In genomic region chr10:128373831-128374230, GRCh38 we compare ENCODE assay signal across 20 cellular contexts.
DNase-seq lines count a peak whose midpoint lies in the region; ATAC-seq and TF ChIP-seq lines count a peak whose summit lies in the region.
"Had no signal": no experiment of that assay in that cellular context is flagged by ENCODE, and none has a peak within 500 bp of the region (broad histone marks: within the 10 kb centered on the region; RNA-seq: fewer than 3 reads in every experiment).

No MANE protein-coding gene starts in this region.

- TF ChIP-seq CTCF in esophagus muscularis mucosa (IDR thresholded peaks at IDR 0.05) (no peak), hepatocyte (IDR thresholded peaks at IDR 0.05; ENCODE audit: poor library complexity) (no peak)

- no peak for TF ChIP-seq POLR2A in esophagus muscularis mucosa (IDR thresholded peaks at IDR 0.05; ENCODE audit: low read depth)

- H3K4me1 ChIP-seq in BLaER1 (peaks cover 11% of the 10 kb centered on the region; the same call in 1 of the 2 replicates), Karpas-422 (ENCODE audit: low read length) (no peaks in the 10 kb centered on the region), esophagus muscularis mucosa (no peaks in the 10 kb centered on the region), hepatocyte (ENCODE audit: insufficient read depth) (peaks cover 4% of the 10 kb centered on the region)
- H3K4me1 ChIP-seq: A549, BE2C, Caco-2 had no signal

- H3K9me3 ChIP-seq in BLaER1 (no peaks in the 10 kb centered on the region), Karpas-422 (ENCODE audit: low read length) (no peaks in the 10 kb centered on the region), esophagus muscularis mucosa (no peaks in the 10 kb centered on the region), hepatocyte (ENCODE audit: low read depth) (no peaks in the 10 kb centered on the region)
- H3K9me3 ChIP-seq: A549, BE2C, Caco-2 had no signal

- peak; percentile 9 for DNase-seq in Karpas-422
- DNase-seq in esophagus muscularis mucosa (ENCODE audit: extremely low spot score) = peak; percentile 90
- DNase-seq in hepatocyte (ENCODE audit: low spot score) = no peak
- DNase-seq: 8988T; ACHN; AML-193; BE2C; Caco-2; CD8-positive, alpha-beta T cell; DMS153; DND-41; GM23248; H7; HCEC 1CT had no signal

- H3K9ac ChIP-seq in BLaER1 (no peak overlapping the region), Karpas-422 (ENCODE audit: low read length) (no peak overlapping the region)
- H3K9ac ChIP-seq: GM23248 had no signal

- H4K20me1 ChIP-seq in BLaER1 = no peaks in the 10 kb centered on the region
- no peaks in the 10 kb centered on the region for H4K20me1 ChIP-seq in Karpas-422 (ENCODE audit: insufficient read depth, low read depth, low read length)
- H4K20me1 ChIP-seq in hepatocyte (ENCODE audit: insufficient read depth, poor library complexity, severe bottlenecking) = no peaks in the 10 kb centered on the region

- H3K36me3 ChIP-seq in BLaER1 = no peaks in the 10 kb centered on the region
- no peaks in the 10 kb centered on the region for H3K36me3 ChIP-seq in Karpas-422 (ENCODE audit: insufficient read depth, low read length)
- no peaks in the 10 kb centered on the region for H3K36me3 ChIP-seq in esophagus muscularis mucosa
- H3K36me3 ChIP-seq in hepatocyte (replicated peaks; ENCODE audit: insufficient read depth, low read depth) = no peaks in the 10 kb centered on the region
- H3K36me3 ChIP-seq: BE2C had no signal

- H3K27ac ChIP-seq in BLaER1 (no peak overlapping the region), Karpas-422 (ENCODE audit: low read length) (no peak overlapping the region), esophagus muscularis mucosa (replicated peaks in 1 of 4) (no peak overlapping the region), hepatocyte (no peak overlapping the region)
- H3K27ac ChIP-seq: A549, C4-2B, GM23248 had no signal

- H3K4me3 ChIP-seq in BLaER1 = no peak overlapping the region
- no peak overlapping the region for H3K4me3 ChIP-seq in Karpas-422 (ENCODE audit: low read length)
- no peak overlapping the region for H3K4me3 ChIP-seq in esophagus muscularis mucosa
- no peak overlapping the region for H3K4me3 ChIP-seq in hepatocyte
- H3K4me3 ChIP-seq: A549, GM23248 had no signal

- H3K4me2 ChIP-seq in BLaER1 (peak overlapping the region; percentile 31), Karpas-422 (ENCODE audit: low read depth, low read length, poor library complexity, severe bottlenecking) (no peak overlapping the region), hepatocyte (no peak overlapping the region)
- H3K4me2 ChIP-seq: A549 had no signal

- WGBS in esophagus muscularis mucosa = 88% methylated on average over 6 of the region's 7 CpGs
- 90% methylated on average over 7 of the region's 7 CpGs for WGBS in hepatocyte (ENCODE audit: low lambda C conversion rate, missing lambda C conversion rate)

- no peak for TF ChIP-seq EP300 in esophagus muscularis mucosa (IDR thresholded peaks at IDR 0.05)

- H3K27me3 ChIP-seq in BLaER1 (no peaks in the 10 kb centered on the region), Karpas-422 (ENCODE audit: low read length) (no peaks in the 10 kb centered on the region), esophagus muscularis mucosa (peaks cover 0 to 26% (median 0%) of the 10 kb centered on the region in 4 donors), hepatocyte (no peaks in the 10 kb centered on the region)
- H3K27me3 ChIP-seq: BE2C had no signal

- no peaks in the 10 kb centered on the region for H3K79me2 ChIP-seq in Karpas-422 (ENCODE audit: low read length)
- H3K79me2 ChIP-seq in hepatocyte = no peaks in the 10 kb centered on the region

- H3K9me2 ChIP-seq in Karpas-422 (replicated peaks; ENCODE audit: insufficient read depth, low read length) (no peaks in the 10 kb centered on the region), hepatocyte (replicated peaks; ENCODE audit: insufficient read depth) (no peaks in the 10 kb centered on the region)

- intact Hi-C loops in esophagus muscularis mucosa (cut with DNase I) = no loop called here

- H2AFZ ChIP-seq in Karpas-422 (ENCODE audit: low read length) (no peak overlapping the region), hepatocyte (no peak overlapping the region)
- H2AFZ ChIP-seq: GM23248 had no signal

- ATAC-seq in GM18498 (IDR thresholded peaks at IDR 0.05; ENCODE audit: unreplicated experiment) (peak; percentile 15), esophagus mucosa (no peak), HG02938 (IDR thresholded peaks at IDR 0.05; ENCODE audit: unreplicated experiment) (no peak)
- ATAC-seq: A549; CD8-positive, alpha-beta T cell had no signal
